1 cellular context compared by ENCODE assay signal in genomic region chr7:148932-149855, GRCh38.
TF ChIP-seq lines count a peak whose summit lies in the region.

No MANE protein-coding gene starts in this region.

TF ChIP-seq in K562, 482 proteins besides CTCF, POLR2A, EP300 and RAD21 (continued from another document and continues in another):
- TF ChIP-seq TRIM25 (IDR thresholded peaks at IDR 0.05; ENCODE audit: borderline replicate concordance) (no peak), ZNF395 (CRISPR knock-in tag; IDR thresholded peaks at IDR 0.05) (no peak), ZNF280A (IDR thresholded peaks at IDR 0.05; ENCODE audit: low read depth, partially characterized antibody) (no peak), ELK3 (CRISPR knock-in tag; IDR thresholded peaks at IDR 0.05) (no peak), NELFE (IDR thresholded peaks at IDR 0.05; ENCODE audit: insufficient read depth, insufficient read length) (no peak), ZEB2 (IDR thresholded peaks at IDR 0.05) (no peak), ETV6 (IDR thresholded peaks at IDR 0.05; ENCODE audit: borderline replicate concordance in 1 of 2, low read depth in 2 of 2, low read length in 1 of 2) (no peak), ETV6 (CRISPR knock-in tag; IDR thresholded peaks at IDR 0.05; ENCODE audit: borderline replicate concordance) (no peak), HNRNPUL1 (IDR thresholded peaks at IDR 0.05; ENCODE audit: low read length) (no peak), ATF2 (CRISPR knock-in tag; IDR thresholded peaks at IDR 0.05) (no peak), DACH1 (IDR thresholded peaks at IDR 0.05; ENCODE audit: partially characterized antibody) (no peak), ZNF143 (CRISPR knock-in tag; IDR thresholded peaks at IDR 0.05) (no peak), HNRNPH1 (optimal IDR thresholded peaks at IDR 0.05; ENCODE audit: low read depth, low read length) (no peak), ID3 (CRISPR knock-in tag; IDR thresholded peaks at IDR 0.05) (no peak), ID3 (tag; IDR thresholded peaks at IDR 0.05) (no peak), ZNF655 (CRISPR knock-in tag; IDR thresholded peaks at IDR 0.05) (no peak), ZNF780A (CRISPR knock-in tag; IDR thresholded peaks at IDR 0.05) (no peak), FOXK2 (conservative IDR thresholded peaks at IDR 0.05 in 1 of 2, IDR thresholded peaks at IDR 0.05 in 1 of 2; ENCODE audit: low read depth in 2 of 2) (peak in 1 of 2 experiments; percentile 10; a peak in 1 of 4 replicates), SRSF9 (IDR thresholded peaks at IDR 0.05; ENCODE audit: borderline replicate concordance, low read depth, low read length) (no peak), RUNX1 (IDR thresholded peaks at IDR 0.05; ENCODE audit: low read depth) (no peak; the same call in 1 of the 2 replicates), ATF6 (CRISPR knock-in tag; IDR thresholded peaks at IDR 0.05) (no peak), NFIC (IDR thresholded peaks at IDR 0.05) (no peak; the same call in 1 of the 2 replicates), TSC22D4 (tag; IDR thresholded peaks at IDR 0.05) (no peak), CREB3 (tag; conservative IDR thresholded peaks at IDR 0.05; ENCODE audit: low read depth) (0 out of 2 replicates have a peak, but pooled peaks have one; percentile 33), ETS1 (conservative IDR thresholded peaks at IDR 0.05; ENCODE audit: control insufficient read depth, low read depth, low read length) (no peak), MCM2 (IDR thresholded peaks at IDR 0.05; ENCODE audit: low read depth) (no peak), MECOM (CRISPR knock-in tag; IDR thresholded peaks at IDR 0.05) (no peak), FOXK1 (CRISPR knock-in tag; IDR thresholded peaks at IDR 0.05; ENCODE audit: borderline replicate concordance) (no peak), MEF2A (IDR thresholded peaks at IDR 0.05; ENCODE audit: control insufficient read depth, low read depth, low read length) (no peak), SIX5 (IDR thresholded peaks at IDR 0.05; ENCODE audit: borderline replicate concordance in 1 of 2, insufficient read depth in 1 of 2, low read depth in 1 of 2, low read length in 2 of 2) (no peak), MAFF (IDR thresholded peaks at IDR 0.05; ENCODE audit: low read length) (no peak), CTCFL (IDR thresholded peaks at IDR 0.05; ENCODE audit: borderline replicate concordance, insufficient read depth, low read depth, low read length, poor library complexity, severe bottlenecking) (no peak), MCM3 (IDR thresholded peaks at IDR 0.05) (no peak), ZNF146 (CRISPR knock-in tag; IDR thresholded peaks at IDR 0.05; ENCODE audit: unreplicated experiment) (no peak), RNF2 (IDR thresholded peaks at IDR 0.05) (0 out of 2 replicates have a peak, but pooled peaks have one; percentile 55), YY1 (IDR thresholded peaks at IDR 0.05; ENCODE audit: borderline replicate concordance in 1 of 3, control insufficient read depth in 1 of 3, extremely low read depth in 1 of 3, insufficient read depth in 3 of 3, insufficient read length in 1 of 3, insufficient replicate concordance in 2 of 3, low read depth in 1 of 3, low read length in 2 of 3) (peak; percentile 90 to 99 (median 97)), MYC (IDR thresholded peaks at IDR 0.05; ENCODE audit: low read depth, low read length) (peak; percentile 92), MYC (CRISPR knock-in tag; IDR thresholded peaks at IDR 0.05; ENCODE audit: borderline replicate concordance, low read depth) (no peak), ZNF354B (CRISPR knock-in tag; IDR thresholded peaks at IDR 0.05) (no peak), PTRF (tag; IDR thresholded peaks at IDR 0.05) (no peak), TAF9B (IDR thresholded peaks at IDR 0.05; ENCODE audit: partially characterized antibody) (no peak), PRDM10 (IDR thresholded peaks at IDR 0.05; ENCODE audit: partially characterized antibody) (peak; percentile 54)
